In genomic region chr1:224188286-224188685, GRCh38 we compare ENCODE assay signal across 24 cellular contexts. TPM values are rescaled to one million over a fixed set of nuclear protein-coding genes. Genes with fewer than 3 reads are reported as not detected.
DNase-seq lines count a peak whose midpoint lies in the region; ATAC-seq, FAIRE-seq and TF ChIP-seq lines count a peak whose summit lies in the region.
"Had no signal": no experiment of that assay in that cellular context is flagged by ENCODE, and none has a peak within 500 bp of the region (broad histone marks: within the 10 kb centered on the region; RNA-seq: fewer than 3 reads in every experiment).

No MANE protein-coding gene starts in this region.

- peaks cover 1 to 33% (median 5%) of the 10 kb centered on the region in 3 experiments for H3K36me3 ChIP-seq in naive thymus-derived CD4-positive, alpha-beta T cell (ENCODE audit: control insufficient read depth in 2 of 3, insufficient read depth in 3 of 3, low read length in 3 of 3)
- peaks cover 2 to 6% of the 10 kb centered on the region in 2 donors for H3K36me3 ChIP-seq in kidney (ENCODE audit: control insufficient read depth in 1 of 2, insufficient read depth in 2 of 2, low read length in 2 of 2)

- ATAC-seq in activated CD8-positive, alpha-beta T cell treated with anti-CD3 and anti-CD28 coated beads for 36 hours, result peak; percentile 36
- no peak for ATAC-seq in naive thymus-derived CD4-positive, alpha-beta T cell
- ATAC-seq: HepG2 had no signal

- H3K27me3 ChIP-seq in naive thymus-derived CD4-positive, alpha-beta T cell (ENCODE audit: control insufficient read depth in 2 of 2, insufficient read depth in 2 of 2, low read length in 2 of 2), result no peaks in the 10 kb centered on the region
- H3K27me3 ChIP-seq: BLaER1 had no signal

- no peaks in the 10 kb centered on the region for H3K9me3 ChIP-seq in naive thymus-derived CD4-positive, alpha-beta T cell (ENCODE audit: control insufficient read depth in 2 of 3, low read length in 3 of 3)
- H3K9me3 ChIP-seq in kidney (ENCODE audit: control insufficient read depth in 1 of 2, low read length in 2 of 2), result no peaks in the 10 kb centered on the region

- H3K9ac ChIP-seq in kidney (ENCODE audit: low read length in 2 of 2), result no peak overlapping the region
- H3K9ac ChIP-seq: BLaER1 had no signal

- peak overlapping the region; percentile 61 for H3K27ac Mint-ChIP-seq in activated CD4-positive, alpha-beta T cell treated with anti-CD3 and anti-CD28 coated beads, Interleukin-2, amount 10 ng/mL, durations not matched to agents 7 days and 5 days
- peak overlapping the region; percentile 79 for H3K27ac Mint-ChIP-seq in activated CD8-positive, alpha-beta T cell treated with anti-CD3 and anti-CD28 coated beads for 36 hours
- H3K27ac Mint-ChIP-seq in naive thymus-derived CD4-positive, alpha-beta T cell, result peak overlapping the region in 8 of 9 donors; percentile 5 to 81 (median 64)
- H3K27ac Mint-ChIP-seq: HFFc6 had no signal

- CTCF ChIA-PET in activated CD4-positive, alpha-beta T cell treated with anti-CD3 and anti-CD28 coated beads, Interleukin-2, amount 10 ng/mL, durations not matched to agents 7 days and 5 days (lab: Charles Lee), result no interaction called here
- CTCF ChIA-PET in activated CD8-positive, alpha-beta T cell treated with anti-CD3 and anti-CD28 coated beads for 36 hours (lab: Charles Lee), result no interaction called here
- CTCF ChIA-PET in naive thymus-derived CD4-positive, alpha-beta T cell (lab: Charles Lee), result no interaction called here

- peaks cover 58% of the 10 kb centered on the region for H3K4me1 Mint-ChIP-seq in activated CD4-positive, alpha-beta T cell treated with anti-CD3 and anti-CD28 coated beads, Interleukin-2, amount 10 ng/mL, durations not matched to agents 7 days and 5 days
- H3K4me1 Mint-ChIP-seq in activated CD8-positive, alpha-beta T cell treated with anti-CD3 and anti-CD28 coated beads for 36 hours (ENCODE audit: low read depth), result peaks cover 54% of the 10 kb centered on the region
- peaks cover 30 to 56% (median 50%) of the 10 kb centered on the region in 7 donors for H3K4me1 Mint-ChIP-seq in naive thymus-derived CD4-positive, alpha-beta T cell

- no peak for TF ChIP-seq CTCF in activated CD8-positive, alpha-beta T cell treated with anti-CD3 and anti-CD28 coated beads for 36 hours (IDR thresholded peaks at IDR 0.05)
- TF ChIP-seq CTCF in kidney (IDR thresholded peaks at IDR 0.05; ENCODE audit: borderline replicate concordance, extremely low read depth, insufficient read depth), result no peak

- FAIRE-seq in GM18507 (lab: Jason Lieb, UNC), result peak; percentile 29
- FAIRE-seq in kidney (lab: Jason Lieb, UNC), result no peak
- FAIRE-seq: A204.1, astrocyte, HepG2 had no signal

- H3K4me3 Mint-ChIP-seq in activated CD4-positive, alpha-beta T cell treated with anti-CD3 and anti-CD28 coated beads, Interleukin-2, amount 10 ng/mL, durations not matched to agents 7 days and 5 days, result peak overlapping the region; percentile 36
- H3K4me3 Mint-ChIP-seq in activated CD8-positive, alpha-beta T cell treated with anti-CD3 and anti-CD28 coated beads for 36 hours, result peak overlapping the region; percentile 54
- peak overlapping the region in 6 of 10 donors; percentile 20 to 60 (median 43) for H3K4me3 Mint-ChIP-seq in naive thymus-derived CD4-positive, alpha-beta T cell
- H3K4me3 Mint-ChIP-seq: HFFc6 had no signal

- intact Hi-C loops in activated CD8-positive, alpha-beta T cell treated with anti-CD3 and anti-CD28 coated beads for 36 hours (cut with micrococcal nuclease), result loop anchor here (10.0 kb wide), 1 partner anchor 73 kb away; the partner anchor contains the start of gene FBXO28
- intact Hi-C loops in naive thymus-derived CD4-positive, alpha-beta T cell (cut with micrococcal nuclease), result loop anchor here in 1 of 2 donors (10.0 kb wide), 3 partner anchors 473 to 1473 kb away; partner anchors contain the start of genes AIDA, BROX, CAPN2 and LBR
- intact Hi-C loops in kidney (cut with DNase I), result no loop called here

- no peak overlapping the region for H3K4me3 ChIP-seq in naive thymus-derived CD4-positive, alpha-beta T cell (ENCODE audit: low read length)
- no peak overlapping the region for H3K4me3 ChIP-seq in kidney (ENCODE audit: low read length in 2 of 2)
- H3K4me3 ChIP-seq: BLaER1, lung, smooth muscle cell had no signal

- no peak overlapping the region for H3K27ac ChIP-seq in naive thymus-derived CD4-positive, alpha-beta T cell (ENCODE audit: low read depth, low read length)
- H3K27ac ChIP-seq in kidney (ENCODE audit: low read depth in 2 of 2, low read length in 2 of 2), result no peak overlapping the region
- H3K27ac ChIP-seq: BLaER1 had no signal

- peaks cover 15 to 19% of the 10 kb centered on the region in 2 donors for H3K4me1 ChIP-seq in naive thymus-derived CD4-positive, alpha-beta T cell (ENCODE audit: control insufficient read depth in 2 of 2, insufficient read depth in 2 of 2, low read length in 2 of 2)
- peaks cover 4 to 5% of the 10 kb centered on the region in 2 donors for H3K4me1 ChIP-seq in kidney (ENCODE audit: control insufficient read depth in 1 of 2, insufficient read depth in 1 of 2, low read depth in 1 of 2, low read length in 2 of 2)

- no peaks in the 10 kb centered on the region for H3K27me3 Mint-ChIP-seq in activated CD4-positive, alpha-beta T cell treated with anti-CD3 and anti-CD28 coated beads, Interleukin-2, amount 10 ng/mL, durations not matched to agents 7 days and 5 days
- no peaks in the 10 kb centered on the region for H3K27me3 Mint-ChIP-seq in activated CD8-positive, alpha-beta T cell treated with anti-CD3 and anti-CD28 coated beads for 36 hours
- no peaks in the 10 kb centered on the region for H3K27me3 Mint-ChIP-seq in naive thymus-derived CD4-positive, alpha-beta T cell

- POLR2A ChIA-PET in activated CD4-positive, alpha-beta T cell treated with anti-CD3 and anti-CD28 coated beads, Interleukin-2, amount 10 ng/mL, durations not matched to agents 7 days and 5 days (lab: Charles Lee), result no interaction called here
- POLR2A ChIA-PET in activated CD8-positive, alpha-beta T cell treated with anti-CD3 and anti-CD28 coated beads for 36 hours (lab: Charles Lee), result no interaction called here
- POLR2A ChIA-PET in naive thymus-derived CD4-positive, alpha-beta T cell (lab: Charles Lee), result no interaction called here

- H3K36me3 Mint-ChIP-seq in activated CD4-positive, alpha-beta T cell treated with anti-CD3 and anti-CD28 coated beads, Interleukin-2, amount 10 ng/mL, durations not matched to agents 7 days and 5 days (ENCODE audit: low read depth), result peaks cover 58% of the 10 kb centered on the region
- peaks cover 53% of the 10 kb centered on the region for H3K36me3 Mint-ChIP-seq in activated CD8-positive, alpha-beta T cell treated with anti-CD3 and anti-CD28 coated beads for 36 hours (ENCODE audit: low read depth)
- H3K36me3 Mint-ChIP-seq in naive thymus-derived CD4-positive, alpha-beta T cell, result peaks cover 0 to 39% (median 20%) of the 10 kb centered on the region in 5 donors

- DNase-seq in activated CD4-positive, alpha-beta T cell treated with anti-CD3 and anti-CD28 coated beads, Interleukin-2, amount 10 ng/mL, durations not matched to agents 7 days and 5 days, result no peak
- no peak for DNase-seq in activated CD4-positive, alpha-beta T cell treated with anti-CD3 and anti-CD28 coated beads for 48 hours
- DNase-seq in GM18507 (ENCODE audit: extremely low spot score, insufficient read length, low read depth) (no peak), kidney (no peak), NCI-H1105 treated with DMSO at 0.1 percent for 48 hours (lab: John Stamatoyannopoulos, UW) (no peak), globus pallidus (ENCODE audit: low spot score) (no peak)
- DNase-seq in activated CD8-positive, alpha-beta T cell treated with anti-CD3 and anti-CD28 coated beads for 36 hours, result no peak
- no peak for DNase-seq in naive thymus-derived CD4-positive, alpha-beta T cell
- DNase-seq: activated CD4-positive, alpha-beta T cell treated with anti-CD3 and anti-CD28 coated beads, Interleukin-2, amount 50 U/mL, for 4 hours; activated effector memory CD4-positive, alpha-beta T cell treated with Interleukin-2 at 50 U/mL for 16 hours; foreskin fibroblast; HFFc6; hippocampal formation; NCI-H1436; NCI-H2171; NCI-H526; nucleus accumbens; stimulated activated CD4-positive, alpha-beta T cell treated with anti-CD3 and anti-CD28 coated beads, Interleukin-2, amount 100 ng/mL, for 48 hours had no signal

- H3K9me3 Mint-ChIP-seq in activated CD4-positive, alpha-beta T cell treated with anti-CD3 and anti-CD28 coated beads, Interleukin-2, amount 10 ng/mL, durations not matched to agents 7 days and 5 days, result no peaks in the 10 kb centered on the region
- peaks cover under 1% of the 10 kb centered on the region for H3K9me3 Mint-ChIP-seq in activated CD8-positive, alpha-beta T cell treated with anti-CD3 and anti-CD28 coated beads for 36 hours
- H3K9me3 Mint-ChIP-seq in naive thymus-derived CD4-positive, alpha-beta T cell, result peaks cover 0 to 3% (median 0%) of the 10 kb centered on the region in 11 donors

RNA-seq across cellular contexts. Expression of gene DEGS1, which starts 5.2 kb away (rescaled TPM):
- 10 to 100 TPM; 73.9 to 76.9 TPM for total RNA-seq in activated CD4-positive, alpha-beta T cell treated with anti-CD3 and anti-CD28 coated beads, Interleukin-2, amount 10 ng/mL, durations not matched to agents 7 days and 5 days
- 10 to 100 TPM; 32.3 to 33.8 TPM for total RNA-seq in activated CD8-positive, alpha-beta T cell treated with anti-CD3 and anti-CD28 coated beads for 36 hours
- 10 to 100 TPM; 35.4 to 86.0 (median 38.3) TPM for total RNA-seq in naive thymus-derived CD4-positive, alpha-beta T cell
- polyA plus RNA-seq in naive thymus-derived CD4-positive, alpha-beta T cell, result 10 to 100 TPM; 63.2 to 79.6 TPM
- 83.1 TPM for total RNA-seq in kidney
- 32.5 TPM for polyA plus RNA-seq in kidney (ENCODE audit: insufficient read depth, low read depth, low replicate concordance)
